In genomic region chr14:32252030-32252670, GRCh38 we compare ENCODE assay signal across 9 cellular contexts. TPM values are rescaled to one million over a fixed set of nuclear protein-coding genes. Genes with fewer than 3 reads are reported as not detected.
DNase-seq lines count a peak whose midpoint lies in the region; ATAC-seq and TF ChIP-seq lines count a peak whose summit lies in the region.
"Had no signal": no experiment of that assay in that cellular context is flagged by ENCODE, and none has a peak within 500 bp of the region (broad histone marks: within the 10 kb centered on the region; RNA-seq: fewer than 3 reads in every experiment).

No MANE protein-coding gene starts in this region.

- H3K9ac ChIP-seq in rectal smooth muscle tissue (ENCODE audit: low read length), result no peak overlapping the region
- H3K9ac ChIP-seq: BLaER1 treated with 17β-estradiol and CSF1 and Interleukin-3, amounts not matched to agents 10 nM and 100 nM had no signal

- no peak overlapping the region for H3K4me3 ChIP-seq in NB4 (ENCODE audit: low read depth, low read length)
- peak overlapping the region; percentile 26 for H3K4me3 ChIP-seq in rectal smooth muscle tissue (ENCODE audit: low read length)
- H3K4me3 ChIP-seq: BLaER1 treated with 17β-estradiol and CSF1 and Interleukin-3, amounts not matched to agents 10 nM and 100 nM had no signal

- intact Hi-C loops in left ventricle myocardium superior (cut with micrococcal nuclease), result loop anchor here (5.0 to 10.0 kb wide), 4 partner anchors 180 to 740 kb away; no protein-coding TSS in a partner anchor

- H3K27ac ChIP-seq in rectal smooth muscle tissue (ENCODE audit: low read depth, low read length), result peak overlapping the region; percentile 67
- H3K27ac ChIP-seq: BLaER1 treated with 17β-estradiol and CSF1 and Interleukin-3, amounts not matched to agents 10 nM and 100 nM had no signal

- no peaks in the 10 kb centered on the region for H3K27me3 ChIP-seq in rectal smooth muscle tissue (ENCODE audit: control insufficient read depth, insufficient read depth, low read length)
- H3K27me3 ChIP-seq: BLaER1 treated with 17β-estradiol and CSF1 and Interleukin-3, amounts not matched to agents 10 nM and 100 nM had no signal

- peaks cover 15% of the 10 kb centered on the region for H3K4me1 ChIP-seq in rectal smooth muscle tissue (ENCODE audit: control insufficient read depth, insufficient read depth, low read length)

- TF ChIP-seq CTCF in NB4 (IDR thresholded peaks at IDR 0.05; ENCODE audit: low read depth, low read length), result peak; percentile 77

- H3K36me3 ChIP-seq in rectal smooth muscle tissue (ENCODE audit: control insufficient read depth, insufficient read depth, low read length), result no peaks in the 10 kb centered on the region
- H3K36me3 ChIP-seq: BLaER1 treated with 17β-estradiol and CSF1 and Interleukin-3, amounts not matched to agents 10 nM and 100 nM had no signal

- ATAC-seq in HG02588 (IDR thresholded peaks at IDR 0.05; ENCODE audit: unreplicated experiment) (peak; percentile 82), left ventricle myocardium superior (peak; percentile 82)

- no peak for TF ChIP-seq POLR2A in NB4 (IDR thresholded peaks at IDR 0.05; ENCODE audit: extremely low read depth, insufficient read length)

- DNase-seq in SIG-M5 treated with dmso at 0.1 percent for 504 hours (lab: John Stamatoyannopoulos, UW; ENCODE audit: unreplicated experiment) (peak; percentile 69), SIG-M5 (lab: John Stamatoyannopoulos, UW) (no peak), NB4 (ENCODE audit: low read depth) (peak; percentile 71), SHP77 treated with DMSO at 0.1 percent for 48 hours (lab: John Stamatoyannopoulos, UW) (peak; percentile 79), amygdala (lab: John Stamatoyannopoulos, UW) (peak in 48 of 56 donors; percentile 0 to 86 (median 35)), left ventricle myocardium superior (no peak)

RNA-seq across cellular contexts. Expression of gene RNU6-8, which starts 49.1 kb away (rescaled TPM):
- total RNA-seq in left ventricle myocardium superior, result not detected

RNA-seq across cellular contexts. Expression of gene RNU6-7, which starts 50.3 kb away (rescaled TPM):
- total RNA-seq in left ventricle myocardium superior, result not detected

Comparison
In these comparisons a context has a peak if more than half of its experiments do, and no peak if none do; other contexts are left out.
1. DNase-seq: peak in SIG-M5 treated with dmso at 0.1 percent for 504 hours (single experiment), NB4 (single experiment), SHP77 treated with DMSO at 0.1 percent for 48 hours (single experiment) and amygdala (48 of 56); none in SIG-M5 (single experiment) and left ventricle myocardium superior (single experiment).